In genomic region chr19:7940841-7941240, GRCh38 we compare ENCODE assay signal across 21 cellular contexts. TPM values are rescaled to one million over a fixed set of nuclear protein-coding genes. Genes with fewer than 3 reads are reported as not detected.
DNase-seq lines count a peak whose midpoint lies in the region; ATAC-seq and TF ChIP-seq lines count a peak whose summit lies in the region.
"Had no signal": no experiment of that assay in that cellular context is flagged by ENCODE, and none has a peak within 500 bp of the region (broad histone marks: within the 10 kb centered on the region; RNA-seq: fewer than 3 reads in every experiment).

No MANE protein-coding gene starts in this region.

- H3K27me3 ChIP-seq in CD4-positive, alpha-beta memory T cell (ENCODE audit: insufficient read depth, low read length) = no peaks in the 10 kb centered on the region
- H3K27me3 ChIP-seq: adrenal gland, breast epithelium had no signal

- POLR2A ChIA-PET in activated CD4-positive, alpha-beta T cell treated with anti-CD3 and anti-CD28 coated beads for 36 hours (lab: Charles Lee) = no interaction called here
- POLR2A ChIA-PET in activated CD4-positive, alpha-beta T cell treated with anti-CD3 and anti-CD28 coated beads, Interleukin-2, amount 10 ng/mL, durations not matched to agents 7 days and 5 days (lab: Charles Lee) = no interaction called here
- POLR2A ChIA-PET in CD4-positive, alpha-beta memory T cell (lab: Charles Lee; ENCODE audit: partially characterized antibody) = interaction anchor here (0.8 kb wide), 1 partner anchor 37 kb away, joined by 3 read pairs; the partner anchor contains the start of gene MAP2K7

- CTCF ChIA-PET in activated CD4-positive, alpha-beta T cell treated with anti-CD3 and anti-CD28 coated beads for 36 hours (lab: Charles Lee) = interaction anchor here (0.8 to 2.2 kb wide), 2 partner anchors 12 to 79 kb away, joined by 4 to 7 read pairs; no protein-coding TSS in a partner anchor
- CTCF ChIA-PET in activated CD4-positive, alpha-beta T cell treated with anti-CD3 and anti-CD28 coated beads, Interleukin-2, amount 10 ng/mL, durations not matched to agents 7 days and 5 days (lab: Charles Lee) = no interaction called here
- CTCF ChIA-PET in CD4-positive, alpha-beta memory T cell (lab: Charles Lee; ENCODE audit: partially characterized antibody) = interaction anchor here (6.5 kb wide), 1 partner anchor 21 kb away, joined by 66 read pairs; the partner anchor contains the start of gene SNAPC2

- no peaks in the 10 kb centered on the region for H3K9me3 Mint-ChIP-seq in activated CD4-positive, alpha-beta T cell treated with anti-CD3 and anti-CD28 coated beads for 36 hours (ENCODE audit: low read depth)
- H3K9me3 Mint-ChIP-seq in activated CD4-positive, alpha-beta T cell treated with anti-CD3 and anti-CD28 coated beads, Interleukin-2, amount 10 ng/mL, durations not matched to agents 7 days and 5 days = no peaks in the 10 kb centered on the region
- no peaks in the 10 kb centered on the region for H3K9me3 Mint-ChIP-seq in CD4-positive, alpha-beta memory T cell
- no peaks in the 10 kb centered on the region for H3K9me3 Mint-ChIP-seq in activated T-helper 17 cell treated with anti-CD3 and anti-CD28 coated beads, Interleukin-2, amount 50 U/mL, for 72 hours
- no peaks in the 10 kb centered on the region for H3K9me3 Mint-ChIP-seq in nephron
- H3K9me3 Mint-ChIP-seq: dendritic cell treated with granulocyte-macrophage colony-stimulating factor and Interleukin-4, amounts not matched to agents 40 ng/mL and 50 ng/mL, for 4 days had no signal

- peaks cover 16% of the 10 kb centered on the region for H3K4me1 ChIP-seq in CD4-positive, alpha-beta memory T cell (ENCODE audit: insufficient read depth, low read length)

- no peak overlapping the region for H3K4me3 Mint-ChIP-seq in activated CD4-positive, alpha-beta T cell treated with anti-CD3 and anti-CD28 coated beads for 36 hours
- no peak overlapping the region for H3K4me3 Mint-ChIP-seq in activated CD4-positive, alpha-beta T cell treated with anti-CD3 and anti-CD28 coated beads, Interleukin-2, amount 10 ng/mL, durations not matched to agents 7 days and 5 days
- H3K4me3 Mint-ChIP-seq in CD4-positive, alpha-beta memory T cell = peak overlapping the region in 6 of 8 donors; percentile 13 to 45 (median 18)
- H3K4me3 Mint-ChIP-seq in activated T-helper 17 cell treated with anti-CD3 and anti-CD28 coated beads, Interleukin-2, amount 50 U/mL, for 72 hours = no peak overlapping the region
- peak overlapping the region; percentile 68 to 82 (median 73) for H3K4me3 Mint-ChIP-seq in nephron
- H3K4me3 Mint-ChIP-seq: dendritic cell treated with granulocyte-macrophage colony-stimulating factor and Interleukin-4, amounts not matched to agents 40 ng/mL and 50 ng/mL, for 4 days had no signal

- H3K4me3 ChIP-seq in CD4-positive, alpha-beta memory T cell (ENCODE audit: low read length in 2 of 2) = no peak overlapping the region
- H3K4me3 ChIP-seq: adrenal gland, breast epithelium, smooth muscle cell had no signal

- no peaks in the 10 kb centered on the region for H3K27me3 Mint-ChIP-seq in activated CD4-positive, alpha-beta T cell treated with anti-CD3 and anti-CD28 coated beads for 36 hours
- H3K27me3 Mint-ChIP-seq in activated CD4-positive, alpha-beta T cell treated with anti-CD3 and anti-CD28 coated beads, Interleukin-2, amount 10 ng/mL, durations not matched to agents 7 days and 5 days = no peaks in the 10 kb centered on the region
- H3K27me3 Mint-ChIP-seq in CD4-positive, alpha-beta memory T cell = no peaks in the 10 kb centered on the region
- no peaks in the 10 kb centered on the region for H3K27me3 Mint-ChIP-seq in activated T-helper 17 cell treated with anti-CD3 and anti-CD28 coated beads, Interleukin-2, amount 50 U/mL, for 72 hours
- H3K27me3 Mint-ChIP-seq in nephron (ENCODE audit: low read depth) = no peaks in the 10 kb centered on the region
- H3K27me3 Mint-ChIP-seq: dendritic cell treated with granulocyte-macrophage colony-stimulating factor and Interleukin-4, amounts not matched to agents 40 ng/mL and 50 ng/mL, for 4 days had no signal

- H3K4me1 Mint-ChIP-seq in activated CD4-positive, alpha-beta T cell treated with anti-CD3 and anti-CD28 coated beads for 36 hours = peaks cover 30% of the 10 kb centered on the region
- H3K4me1 Mint-ChIP-seq in activated CD4-positive, alpha-beta T cell treated with anti-CD3 and anti-CD28 coated beads, Interleukin-2, amount 10 ng/mL, durations not matched to agents 7 days and 5 days = peaks cover 35% of the 10 kb centered on the region
- H3K4me1 Mint-ChIP-seq in CD4-positive, alpha-beta memory T cell = peaks cover 11 to 45% (median 28%) of the 10 kb centered on the region in 4 donors
- H3K4me1 Mint-ChIP-seq in activated T-helper 17 cell treated with anti-CD3 and anti-CD28 coated beads, Interleukin-2, amount 50 U/mL, for 72 hours = peaks cover 22% of the 10 kb centered on the region
- peaks cover 7% of the 10 kb centered on the region for H3K4me1 Mint-ChIP-seq in nephron

- H3K9me3 ChIP-seq in CD4-positive, alpha-beta memory T cell (ENCODE audit: control insufficient read depth in 1 of 2, low read length in 2 of 2) = no peaks in the 10 kb centered on the region
- H3K9me3 ChIP-seq: adrenal gland, breast epithelium had no signal

- no peak overlapping the region for H3K27ac ChIP-seq in CD4-positive, alpha-beta memory T cell (ENCODE audit: low read depth, low read length)
- H3K27ac ChIP-seq: adrenal gland, breast epithelium had no signal

- H3K36me3 ChIP-seq in CD4-positive, alpha-beta memory T cell (ENCODE audit: insufficient read depth, low read length) = peaks cover 15% of the 10 kb centered on the region
- H3K36me3 ChIP-seq: breast epithelium had no signal

- H3K27ac Mint-ChIP-seq in activated CD4-positive, alpha-beta T cell treated with anti-CD3 and anti-CD28 coated beads for 36 hours = peak overlapping the region; percentile 25
- no peak overlapping the region for H3K27ac Mint-ChIP-seq in activated CD4-positive, alpha-beta T cell treated with anti-CD3 and anti-CD28 coated beads, Interleukin-2, amount 10 ng/mL, durations not matched to agents 7 days and 5 days
- H3K27ac Mint-ChIP-seq in CD4-positive, alpha-beta memory T cell = peak overlapping the region in 2 of 7 donors; percentile 43 to 57
- peak overlapping the region; percentile 32 for H3K27ac Mint-ChIP-seq in activated T-helper 17 cell treated with anti-CD3 and anti-CD28 coated beads, Interleukin-2, amount 50 U/mL, for 72 hours
- no peak overlapping the region for H3K27ac Mint-ChIP-seq in nephron
- H3K27ac Mint-ChIP-seq: dendritic cell treated with granulocyte-macrophage colony-stimulating factor and Interleukin-4, amounts not matched to agents 40 ng/mL and 50 ng/mL, for 4 days had no signal

- no peak for TF ChIP-seq CTCF in nephron (IDR thresholded peaks at IDR 0.05; ENCODE audit: unreplicated experiment in 3 of 3)

- DNase-seq in activated CD4-positive, alpha-beta T cell treated with anti-CD3 and anti-CD28 coated beads for 36 hours = no peak
- DNase-seq in activated CD4-positive, alpha-beta T cell treated with anti-CD3 and anti-CD28 coated beads, Interleukin-2, amount 10 ng/mL, durations not matched to agents 7 days and 5 days = no peak
- no peak for DNase-seq in CD4-positive, alpha-beta memory T cell
- DNase-seq in HUDEP-2 (lab: John Stamatoyannopoulos, UW; ENCODE audit: unreplicated experiment in 76 of 76) = no peak
- no peak for DNase-seq in activated CD8-positive, alpha-beta memory T cell treated with anti-CD3 and anti-CD28 coated beads for 24 hours
- DNase-seq: activated CD4-positive, alpha-beta T cell treated with anti-CD3 and anti-CD28 coated beads, Interleukin-2, amount 50 U/mL, for 1 hour; adrenal gland; head of caudate nucleus; NCI-H146; NCI-H2171; NCI-H526; stimulated activated CD4-positive, alpha-beta T cell treated with anti-CD3 and anti-CD28 coated beads, Interleukin-4, amount 100 ng/mL, for 24 hours had no signal

- intact Hi-C loops in activated CD4-positive, alpha-beta T cell treated with anti-CD3 and anti-CD28 coated beads for 36 hours (cut with DNase I, micrococcal nuclease) = loop anchor here in 1 of 2 experiments (5.0 to 10.0 kb wide), 2 partner anchors 314 to 381 kb away; partner anchors contain the start of genes NDUFA7 and RPS28
- intact Hi-C loops in CD4-positive, alpha-beta memory T cell (cut with micrococcal nuclease) = loop anchor here (10.0 kb wide), 1 partner anchor 214 kb away; no protein-coding TSS in a partner anchor

- no peak for ATAC-seq in activated CD4-positive, alpha-beta T cell treated with anti-CD3 and anti-CD28 coated beads for 36 hours
- no peak for ATAC-seq in activated T-helper 17 cell treated with anti-CD3 and anti-CD28 coated beads, Interleukin-2, amount 50 U/mL, for 72 hours (replicated peaks)
- ATAC-seq in GM21381 (IDR thresholded peaks at IDR 0.05; ENCODE audit: unreplicated experiment) = no peak
- ATAC-seq: left lobe of liver, Right ventricle myocardium inferior had no signal

- H3K36me3 Mint-ChIP-seq in activated CD4-positive, alpha-beta T cell treated with anti-CD3 and anti-CD28 coated beads for 36 hours (ENCODE audit: low read depth) = peaks cover 29% of the 10 kb centered on the region
- peaks cover 14% of the 10 kb centered on the region for H3K36me3 Mint-ChIP-seq in activated CD4-positive, alpha-beta T cell treated with anti-CD3 and anti-CD28 coated beads, Interleukin-2, amount 10 ng/mL, durations not matched to agents 7 days and 5 days (ENCODE audit: low read depth)
- H3K36me3 Mint-ChIP-seq in CD4-positive, alpha-beta memory T cell = peaks cover 11 to 18% of the 10 kb centered on the region in 2 donors
- H3K36me3 Mint-ChIP-seq in activated T-helper 17 cell treated with anti-CD3 and anti-CD28 coated beads, Interleukin-2, amount 50 U/mL, for 72 hours (ENCODE audit: low read depth) = peaks cover 67% of the 10 kb centered on the region
- H3K36me3 Mint-ChIP-seq in nephron (ENCODE audit: low read depth) = peaks cover 29% of the 10 kb centered on the region

RNA-seq across cellular contexts. Expression of gene TIMM44, which starts 2.6 kb away (rescaled TPM):
- 10 to 100 TPM; 80.4 to 84.0 TPM for total RNA-seq in activated CD4-positive, alpha-beta T cell treated with anti-CD3 and anti-CD28 coated beads for 36 hours
- total RNA-seq in activated CD4-positive, alpha-beta T cell treated with anti-CD3 and anti-CD28 coated beads, Interleukin-2, amount 10 ng/mL, durations not matched to agents 7 days and 5 days = 10 to 100 TPM; 44.0 to 59.9 TPM
- total RNA-seq in CD4-positive, alpha-beta memory T cell = 10 to 100 TPM; 71.6 to 71.9 TPM
- polyA plus RNA-seq in CD4-positive, alpha-beta memory T cell = 10 to 100 TPM; 11.6 to 15.4 TPM
- total RNA-seq in activated T-helper 17 cell treated with anti-CD3 and anti-CD28 coated beads, Interleukin-2, amount 50 U/mL, for 72 hours = 10 to 100 TPM; 49.8 to 81.5 TPM

RNA-seq across cellular contexts. Expression of gene CTXN1, which starts 14.9 kb away (rescaled TPM):
- under 1 TPM; 0.47 to 0.82 TPM for total RNA-seq in activated CD4-positive, alpha-beta T cell treated with anti-CD3 and anti-CD28 coated beads for 36 hours
- not detected for total RNA-seq in activated CD4-positive, alpha-beta T cell treated with anti-CD3 and anti-CD28 coated beads, Interleukin-2, amount 10 ng/mL, durations not matched to agents 7 days and 5 days
- not detected for total RNA-seq in CD4-positive, alpha-beta memory T cell
- polyA plus RNA-seq in CD4-positive, alpha-beta memory T cell = not detected
- under 1 TPM in 1 of 2 donors, not detected in 1; 0.19 TPM for total RNA-seq in activated T-helper 17 cell treated with anti-CD3 and anti-CD28 coated beads, Interleukin-2, amount 50 U/mL, for 72 hours
- total RNA-seq: left lobe of liver had no signal

RNA-seq across cellular contexts. Expression of gene SNAPC2, which starts 20.7 kb away (rescaled TPM):
- 10 to 100 TPM; 14.6 to 16.2 TPM for total RNA-seq in activated CD4-positive, alpha-beta T cell treated with anti-CD3 and anti-CD28 coated beads for 36 hours
- 10 to 100 TPM; 18.6 to 19.1 TPM for total RNA-seq in activated CD4-positive, alpha-beta T cell treated with anti-CD3 and anti-CD28 coated beads, Interleukin-2, amount 10 ng/mL, durations not matched to agents 7 days and 5 days
- 10 to 100 TPM; 16.3 to 18.9 TPM for total RNA-seq in CD4-positive, alpha-beta memory T cell
- 10 to 100 TPM in 1 of 2 donors, 1 to 10 TPM in 1; 9.0 to 22.1 TPM for polyA plus RNA-seq in CD4-positive, alpha-beta memory T cell
- total RNA-seq in activated T-helper 17 cell treated with anti-CD3 and anti-CD28 coated beads, Interleukin-2, amount 50 U/mL, for 72 hours = 10 to 100 TPM; 16.4 to 20.9 TPM

RNA-seq across cellular contexts. Expression of gene TGFBR3L, which starts 26.2 kb away (rescaled TPM):
- total RNA-seq in activated CD4-positive, alpha-beta T cell treated with anti-CD3 and anti-CD28 coated beads for 36 hours = 1 to 10 TPM; 2.6 to 3.2 TPM
- total RNA-seq in activated CD4-positive, alpha-beta T cell treated with anti-CD3 and anti-CD28 coated beads, Interleukin-2, amount 10 ng/mL, durations not matched to agents 7 days and 5 days = 1 to 10 TPM in 1 of 2 experiments, under 1 TPM in 1; 0.79 to 1.4 TPM
- total RNA-seq in CD4-positive, alpha-beta memory T cell = under 1 TPM; 0.93 to 1.00 TPM
- polyA plus RNA-seq in CD4-positive, alpha-beta memory T cell = not detected
- 1 to 10 TPM; 3.7 to 7.6 TPM for total RNA-seq in activated T-helper 17 cell treated with anti-CD3 and anti-CD28 coated beads, Interleukin-2, amount 50 U/mL, for 72 hours
- total RNA-seq: endothelial cell of umbilical vein had no signal

RNA-seq across cellular contexts. Expression of gene MAP2K7, which starts 37.2 kb away (rescaled TPM):
- total RNA-seq in activated CD4-positive, alpha-beta T cell treated with anti-CD3 and anti-CD28 coated beads for 36 hours = 10 to 100 TPM; 32.2 to 33.7 TPM
- total RNA-seq in activated CD4-positive, alpha-beta T cell treated with anti-CD3 and anti-CD28 coated beads, Interleukin-2, amount 10 ng/mL, durations not matched to agents 7 days and 5 days = 10 to 100 TPM; 44.1 to 45.6 TPM
- total RNA-seq in CD4-positive, alpha-beta memory T cell = 10 to 100 TPM; 59.7 to 62.5 TPM
- polyA plus RNA-seq in CD4-positive, alpha-beta memory T cell = 1 to 10 TPM in 1 of 2 donors, under 1 TPM in 1; 0.57 to 2.5 TPM
- total RNA-seq in activated T-helper 17 cell treated with anti-CD3 and anti-CD28 coated beads, Interleukin-2, amount 50 U/mL, for 72 hours = 10 to 100 TPM; 39.0 to 46.3 TPM

Comparison
In these comparisons a context has a peak if more than half of its experiments do, and no peak if none do; other contexts are left out.
1. H3K27ac Mint-ChIP-seq: peak in activated CD4-positive, alpha-beta T cell treated with anti-CD3 and anti-CD28 coated beads for 36 hours (single experiment) and activated T-helper 17 cell treated with anti-CD3 and anti-CD28 coated beads, Interleukin-2, amount 50 U/mL, for 72 hours (single experiment); none in activated CD4-positive, alpha-beta T cell treated with anti-CD3 and anti-CD28 coated beads, Interleukin-2, amount 10 ng/mL, durations not matched to agents 7 days and 5 days (single experiment) and nephron (0 of 3).
2. H3K4me3 Mint-ChIP-seq: peak in CD4-positive, alpha-beta memory T cell (6 of 8) and nephron (3 of 3); none in activated CD4-positive, alpha-beta T cell treated with anti-CD3 and anti-CD28 coated beads for 36 hours (single experiment), activated CD4-positive, alpha-beta T cell treated with anti-CD3 and anti-CD28 coated beads, Interleukin-2, amount 10 ng/mL, durations not matched to agents 7 days and 5 days (single experiment) and activated T-helper 17 cell treated with anti-CD3 and anti-CD28 coated beads, Interleukin-2, amount 50 U/mL, for 72 hours (single experiment).